8 cellular contexts compared by ENCODE assay signal in genomic region chr19:2739602-2740313, GRCh38. TPM values are rescaled to one million over a fixed set of nuclear protein-coding genes. Genes with fewer than 3 reads are reported as not detected.
DNase-seq lines count a peak whose midpoint lies in the region; ATAC-seq and TF ChIP-seq lines count a peak whose summit lies in the region.

SLC39A3 (minus strand) TSS chr19:2740017; CDS start chr19:2737257, 2,760 bp downstream.

- H3K4me1 Mint-ChIP-seq in T-helper 17 cell (peaks cover 16% of the 10 kb centered on the region), progenitor cell of endocrine pancreas (ENCODE audit: low read depth) (peaks cover 4% of the 10 kb centered on the region)

- TF ChIP-seq POLR2A in GM15510 (IDR thresholded peaks at IDR 0.05; ENCODE audit: borderline replicate concordance, extremely low read depth, insufficient read length) = peak; percentile 71

- DNase-seq in NCI-H187 (lab: John Stamatoyannopoulos, UW) (peak; percentile 97), T-helper 17 cell (peak; percentile 94 to 99 (median 96)), amniotic stem cell (lab: John Stamatoyannopoulos, UW) (peak; percentile 95), left ventricle myocardium inferior (peak; percentile 97), progenitor cell of endocrine pancreas (ENCODE audit: low spot score, unreplicated experiment) (peak; percentile 100), upper lobe of right lung (peak; percentile 97)

- intact Hi-C loops in left ventricle myocardium inferior (cut with micrococcal nuclease) = no loop called here
- intact Hi-C loops in upper lobe of right lung (cut with DNase I) = loop anchor here (5.0 kb wide), 1 partner anchor 92 kb away; no protein-coding TSS in a partner anchor

- TF ChIP-seq CTCF in left ventricle myocardium inferior (IDR thresholded peaks at IDR 0.05; ENCODE audit: borderline replicate concordance) (peak; percentile 49), progenitor cell of endocrine pancreas (IDR thresholded peaks at IDR 0.05; ENCODE audit: unreplicated experiment) (no peak), upper lobe of right lung (IDR thresholded peaks at IDR 0.05) (peak; percentile 24)

- H3K27me3 Mint-ChIP-seq in T-helper 17 cell (peaks cover 12% of the 10 kb centered on the region), progenitor cell of endocrine pancreas (peaks cover 21% of the 10 kb centered on the region)

- H3K36me3 Mint-ChIP-seq in T-helper 17 cell (ENCODE audit: low read depth) (peaks cover 3% of the 10 kb centered on the region), progenitor cell of endocrine pancreas (ENCODE audit: insufficient read depth) (peaks cover 7% of the 10 kb centered on the region)

- peaks cover 7% of the 10 kb centered on the region for H3K27me3 ChIP-seq in left ventricle myocardium inferior (ENCODE audit: low read depth)
- no peaks in the 10 kb centered on the region for H3K27me3 ChIP-seq in upper lobe of right lung

- peak within 1 kb of the TSS; percentile 80 for H3K27ac ChIP-seq in left ventricle myocardium inferior (replicated peaks)
- H3K27ac ChIP-seq in upper lobe of right lung = peak within 1 kb of the TSS; percentile 74

- peak within 1 kb of the TSS; percentile 98 for H3K4me3 ChIP-seq in left ventricle myocardium inferior
- peak within 1 kb of the TSS; percentile 98 for H3K4me3 ChIP-seq in upper lobe of right lung

- H3K4me1 ChIP-seq in left ventricle myocardium inferior (peaks cover 18% of the 10 kb centered on the region), upper lobe of right lung (no peaks in the 10 kb centered on the region)

- H3K27ac Mint-ChIP-seq in T-helper 17 cell (no peak within 1 kb of the TSS), progenitor cell of endocrine pancreas (peak within 1 kb of the TSS; percentile 30)

- H3K4me3 Mint-ChIP-seq in T-helper 17 cell (peak within 1 kb of the TSS; percentile 88), progenitor cell of endocrine pancreas (ENCODE audit: low read depth) (peak within 1 kb of the TSS; percentile 78)

- H3K36me3 ChIP-seq in left ventricle myocardium inferior (peaks cover 23% of the 10 kb centered on the region), upper lobe of right lung (peaks cover 9% of the 10 kb centered on the region)

- ATAC-seq in HG02885 (IDR thresholded peaks at IDR 0.05; ENCODE audit: poor library complexity, unreplicated experiment) (peak; percentile 96), T-helper 17 cell (peak; percentile 100), upper lobe of right lung (peak; percentile 100)

- no peaks in the 10 kb centered on the region for H3K9me3 Mint-ChIP-seq in progenitor cell of endocrine pancreas (ENCODE audit: low read depth)

- H3K9me3 ChIP-seq in T-helper 17 cell (ENCODE audit: control insufficient read depth, low read length, poor library complexity, severe bottlenecking) (no peaks in the 10 kb centered on the region), left ventricle myocardium inferior (replicated peaks) (peaks cover 6% of the 10 kb centered on the region), upper lobe of right lung (no peaks in the 10 kb centered on the region)

RNA-seq across cellular contexts. Expression of gene SLC39A3, which starts in this region (rescaled TPM):
- total RNA-seq in T-helper 17 cell (10 to 100 TPM; 12.3 to 20.6 TPM), left ventricle myocardium inferior (22.6 TPM), progenitor cell of endocrine pancreas (22.7 and 23.8 TPM in 2 replicates), upper lobe of right lung (26.7 TPM)

Comparison
In these comparisons a context has a peak if more than half of its experiments do, and no peak if none do; other contexts are left out.
1. Peak in every context shown above with its lines: DNase-seq, ATAC-seq, H3K4me3 ChIP-seq and H3K27ac ChIP-seq.